ENCODE assay signal across 10 cellular contexts in genomic region chr20:51372176-51372803, GRCh38.
A peak's percentile ranks its signal among the peaks of the same experiment; 100 is the strongest.
DNase-seq lines count a peak whose midpoint lies in the region; ATAC-seq, FAIRE-seq and TF ChIP-seq lines count a peak whose summit lies in the region.
"Had no signal": no experiment of that assay in that cellular context is flagged by ENCODE, and none has a peak within 500 bp of the region (broad histone marks: within the 10 kb centered on the region; RNA-seq: fewer than 3 reads in every experiment).

No MANE protein-coding gene starts in this region.

- no peak overlapping the region for H3K4me3 Mint-ChIP-seq in T-helper 2 cell treated with Interferon-gamma antibody and Interleukin-4, amounts not matched to agents 5 μg/mL and 100 μg/mL, for 36 hours

- DNase-seq in NCI-H1436 (lab: John Stamatoyannopoulos, UW) (peak; percentile 35), NCI-H1436 treated with DMSO at 0.1 percent for 48 hours (lab: John Stamatoyannopoulos, UW) (no peak), MG63 (peak; percentile 50), ascending aorta (ENCODE audit: low spot score in 2 of 2) (peak in 1 of 2 donors; percentile 76), hippocampal formation (lab: John Stamatoyannopoulos, UW) (peak; percentile 24 to 48), small intestine (peak; percentile 73)
- peak; percentile 33 for DNase-seq in T-helper 2 cell treated with Interferon-gamma antibody and Interleukin-4, amounts not matched to agents 5 μg/mL and 100 μg/mL, for 36 hours (ENCODE audit: low spot score)

- no peak for FAIRE-seq in small intestine (lab: Jason Lieb, UNC)
- FAIRE-seq: islet of Langerhans had no signal

- 39 to 43% (median 42%) methylated on average over 13 of the region's 13 CpGs for WGBS in small intestine, 3 donors

- H3K27ac ChIP-seq in ascending aorta: no peak overlapping the region
- no peak overlapping the region for H3K27ac ChIP-seq in small intestine (ENCODE audit: low read depth in 1 of 2, low read length in 1 of 2)
- H3K27ac ChIP-seq: BLaER1 had no signal

- H3K27me3 ChIP-seq in MG63 (no peaks in the 10 kb centered on the region), ascending aorta (no peaks in the 10 kb centered on the region), small intestine (ENCODE audit: control insufficient read depth in 2 of 2, insufficient read depth in 2 of 2, low read length in 2 of 2) (no peaks in the 10 kb centered on the region)
- H3K27me3 ChIP-seq: BLaER1 had no signal

- intact Hi-C loops in ascending aorta (cut with DNase I): loop anchor here (1.0 to 5.0 kb wide), 2 partner anchors 223 to 710 kb away; no protein-coding TSS in a partner anchor

- H3K9me3 Mint-ChIP-seq in T-helper 2 cell treated with Interferon-gamma antibody and Interleukin-4, amounts not matched to agents 5 μg/mL and 100 μg/mL, for 36 hours: no peaks in the 10 kb centered on the region

- no peak for ATAC-seq in HG03442 (IDR thresholded peaks at IDR 0.05; ENCODE audit: unreplicated experiment)

- H3K27ac Mint-ChIP-seq in T-helper 2 cell treated with Interferon-gamma antibody and Interleukin-4, amounts not matched to agents 5 μg/mL and 100 μg/mL, for 36 hours: no peak overlapping the region

- H3K36me3 ChIP-seq in MG63: no peaks in the 10 kb centered on the region
- no peaks in the 10 kb centered on the region for H3K36me3 ChIP-seq in ascending aorta
- H3K36me3 ChIP-seq in small intestine (ENCODE audit: control insufficient read depth in 2 of 2, insufficient read depth in 2 of 2, low read length in 2 of 2): no peaks in the 10 kb centered on the region
- H3K36me3 ChIP-seq: BLaER1 had no signal

- H3K4me3 ChIP-seq in MG63: no peak overlapping the region
- H3K4me3 ChIP-seq in ascending aorta: no peak overlapping the region
- no peak overlapping the region for H3K4me3 ChIP-seq in small intestine (ENCODE audit: low read depth in 1 of 2, low read length in 2 of 2)
- H3K4me3 ChIP-seq: BLaER1 had no signal

- peaks cover 0 to 3% of the 10 kb centered on the region in 2 donors for H3K4me1 ChIP-seq in ascending aorta
- peaks cover 0 to 2% of the 10 kb centered on the region in 2 donors for H3K4me1 ChIP-seq in small intestine (ENCODE audit: control insufficient read depth in 2 of 2, insufficient read depth in 1 of 2, low read depth in 1 of 2, low read length in 1 of 2)

- H3K9me3 ChIP-seq in MG63 (no peaks in the 10 kb centered on the region; the same call in 1 of the 2 replicates), ascending aorta (no peaks in the 10 kb centered on the region), small intestine (ENCODE audit: control insufficient read depth, low read depth) (no peaks in the 10 kb centered on the region)
- H3K9me3 ChIP-seq: BLaER1 had no signal

- peak; percentile 66 to 89 (median 84) for TF ChIP-seq CTCF in ascending aorta (IDR thresholded peaks at IDR 0.05)

- peaks cover 2% of the 10 kb centered on the region for H3K4me1 Mint-ChIP-seq in T-helper 2 cell treated with Interferon-gamma antibody and Interleukin-4, amounts not matched to agents 5 μg/mL and 100 μg/mL, for 36 hours (ENCODE audit: low read depth)

- H3K36me3 Mint-ChIP-seq in T-helper 2 cell treated with Interferon-gamma antibody and Interleukin-4, amounts not matched to agents 5 μg/mL and 100 μg/mL, for 36 hours (ENCODE audit: low read depth): no peaks in the 10 kb centered on the region

- H3K27me3 Mint-ChIP-seq in T-helper 2 cell treated with Interferon-gamma antibody and Interleukin-4, amounts not matched to agents 5 μg/mL and 100 μg/mL, for 36 hours (ENCODE audit: low read depth): no peaks in the 10 kb centered on the region
